Comparison of ENCODE assay signal across 27 cellular contexts in the genomic region with DNA sequence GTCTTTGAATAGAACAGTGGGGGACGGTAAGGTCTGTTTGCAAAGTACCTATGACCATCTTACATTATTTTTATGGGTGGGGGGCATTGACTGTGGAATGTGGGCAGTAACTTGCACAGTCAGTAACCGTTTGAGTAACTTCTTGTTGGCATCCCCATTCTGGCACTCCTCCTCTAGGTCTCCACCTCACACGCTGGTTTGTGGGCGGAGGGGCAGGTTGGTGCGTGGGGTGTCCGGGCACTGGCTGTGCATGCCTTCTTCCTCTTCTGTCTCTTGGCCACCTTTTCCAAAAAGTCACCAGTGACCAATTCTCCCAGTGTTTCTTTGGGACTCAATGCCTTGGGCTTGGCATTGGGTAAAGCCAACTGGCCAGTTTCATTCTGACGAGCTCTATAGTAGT. TPM values are rescaled to one million over a fixed set of nuclear protein-coding genes. Genes with fewer than 3 reads are reported as not detected.
DNase-seq lines count a peak whose midpoint lies in the region; ATAC-seq and TF ChIP-seq lines count a peak whose summit lies in the region.
"Had no signal": no experiment of that assay in that cellular context is flagged by ENCODE, and none has a peak within 500 bp of the region (broad histone marks: within the 10 kb centered on the region; RNA-seq: fewer than 3 reads in every experiment).

No MANE protein-coding gene starts in this region.

- H3K36me3 ChIP-seq in upper lobe of right lung = peaks cover 40% of the 10 kb centered on the region
- H3K36me3 ChIP-seq: prostate gland had no signal

- POLR2A ChIA-PET in activated CD8-positive, alpha-beta T cell treated with anti-CD3 and anti-CD28 coated beads for 36 hours (lab: Charles Lee) = interaction anchor here (0.7 kb wide), 1 partner anchor 10 kb away, joined by 3 read pairs; no protein-coding TSS in a partner anchor

- peaks cover 37% of the 10 kb centered on the region for H3K36me3 Mint-ChIP-seq in activated CD8-positive, alpha-beta T cell treated with anti-CD3 and anti-CD28 coated beads for 36 hours (ENCODE audit: low read depth)
- no peaks in the 10 kb centered on the region for H3K36me3 Mint-ChIP-seq in natural killer cell

- intact Hi-C loops in activated CD8-positive, alpha-beta T cell treated with anti-CD3 and anti-CD28 coated beads for 36 hours (cut with micrococcal nuclease) = no loop called here
- intact Hi-C loops in natural killer cell (cut with micrococcal nuclease) (no loop called here), upper lobe of right lung (cut with DNase I) (no loop called here)

- H3K4me3 Mint-ChIP-seq in activated CD8-positive, alpha-beta T cell treated with anti-CD3 and anti-CD28 coated beads for 36 hours = no peak overlapping the region
- peak overlapping the region; percentile 45 for H3K4me3 Mint-ChIP-seq in natural killer cell
- H3K4me3 Mint-ChIP-seq: B cell; dendritic cell treated with granulocyte-macrophage colony-stimulating factor and Interleukin-4, amounts not matched to agents 40 ng/mL and 50 ng/mL, for 4 days; stimulated activated naive CD8-positive, alpha-beta T cell treated with anti-CD3 and anti-CD28 coated beads, Interleukin-15, Interleukin-2, amounts not matched to agents 100 ng/mL and 50 ng/mL, for 24 hours had no signal

- H3K4me1 ChIP-seq in upper lobe of right lung = no peaks in the 10 kb centered on the region
- H3K4me1 ChIP-seq: foreskin keratinocyte, prostate gland, SJCRH30 had no signal

- peaks cover 41% of the 10 kb centered on the region for H3K4me1 Mint-ChIP-seq in activated CD8-positive, alpha-beta T cell treated with anti-CD3 and anti-CD28 coated beads for 36 hours (ENCODE audit: low read depth)
- peaks cover 70 to 79% of the 10 kb centered on the region in 2 donors for H3K4me1 Mint-ChIP-seq in natural killer cell

- DNase-seq in activated effector memory CD4-positive, alpha-beta T cell treated with anti-CD3 and anti-CD28 coated beads, Interleukin-2, amount 50 U/mL, for 16 hours = peak; percentile 56
- no peak for DNase-seq in activated effector memory CD4-positive, alpha-beta T cell treated with Interleukin-2 at 50 U/mL for 16 hours
- no peak for DNase-seq in activated CD8-positive, alpha-beta T cell treated with anti-CD3 and anti-CD28 coated beads for 36 hours
- DNase-seq in natural killer cell (no peak), upper lobe of right lung (no peak), COLO829 (ENCODE audit: low spot score) (no peak)
- DNase-seq in stimulated activated naive CD4-positive, alpha-beta T cell (lab: John Stamatoyannopoulos, UW) = no peak
- DNase-seq: activated CD8-positive, alpha-beta memory T cell treated with anti-CD3 and anti-CD28 coated beads for 24 hours; foreskin keratinocyte; GDM1; heart right ventricle; Karpas-422; MV-4-11; NCI-H1436 treated with DMSO at 0.1 percent for 48 hours; NCI-H774; SJCRH30; stimulated activated CD4-positive, alpha-beta T cell treated with anti-CD3 and anti-CD28 coated beads, Interleukin-15, amount 100 ng/mL, for 24 hours had no signal

- H3K27ac ChIP-seq in upper lobe of right lung = no peak overlapping the region
- H3K27ac ChIP-seq: ascending aorta, cardiac muscle cell, esophagus muscularis mucosa, foreskin keratinocyte, heart right ventricle, prostate gland, SJCRH30, tibial nerve had no signal

- no peaks in the 10 kb centered on the region for H3K27me3 ChIP-seq in upper lobe of right lung
- H3K27me3 ChIP-seq: ascending aorta, cardiac muscle cell, esophagus muscularis mucosa, foreskin keratinocyte, heart right ventricle, SJCRH30, tibial nerve had no signal

- peak overlapping the region; percentile 59 for H3K27ac Mint-ChIP-seq in activated CD8-positive, alpha-beta T cell treated with anti-CD3 and anti-CD28 coated beads for 36 hours
- peak overlapping the region; percentile 48 to 69 for H3K27ac Mint-ChIP-seq in natural killer cell
- H3K27ac Mint-ChIP-seq: B cell; dendritic cell treated with granulocyte-macrophage colony-stimulating factor and Interleukin-4, amounts not matched to agents 40 ng/mL and 50 ng/mL, for 4 days had no signal

- CTCF ChIA-PET in activated CD8-positive, alpha-beta T cell treated with anti-CD3 and anti-CD28 coated beads for 36 hours (lab: Charles Lee) = no interaction called here

- no peak for ATAC-seq in activated CD8-positive, alpha-beta T cell treated with anti-CD3 and anti-CD28 coated beads for 36 hours
- ATAC-seq in natural killer cell (peak in 1 of 3 donors; percentile 11), upper lobe of right lung (peak; percentile 38), HG02852 (IDR thresholded peaks at IDR 0.05; ENCODE audit: unreplicated experiment) (no peak)
- ATAC-seq: activated naive CD4-positive, alpha-beta T cell treated with anti-CD3 and anti-CD28 coated beads, Interleukin-2, amount 50 U/mL, for 72 hours; foreskin keratinocyte had no signal

- H3K27me3 Mint-ChIP-seq in activated CD8-positive, alpha-beta T cell treated with anti-CD3 and anti-CD28 coated beads for 36 hours = no peaks in the 10 kb centered on the region
- no peaks in the 10 kb centered on the region for H3K27me3 Mint-ChIP-seq in natural killer cell (ENCODE audit: low read depth in 2 of 2)
- H3K27me3 Mint-ChIP-seq: B cell; dendritic cell treated with granulocyte-macrophage colony-stimulating factor and Interleukin-4, amounts not matched to agents 40 ng/mL and 50 ng/mL, for 4 days; stimulated activated naive CD8-positive, alpha-beta T cell treated with anti-CD3 and anti-CD28 coated beads, Interleukin-15, Interleukin-2, amounts not matched to agents 100 ng/mL and 50 ng/mL, for 24 hours had no signal

- no peak for TF ChIP-seq CTCF in activated CD8-positive, alpha-beta T cell treated with anti-CD3 and anti-CD28 coated beads for 36 hours (IDR thresholded peaks at IDR 0.05)
- TF ChIP-seq CTCF in natural killer cell (IDR thresholded peaks at IDR 0.05) = no peak
- TF ChIP-seq CTCF in upper lobe of right lung (IDR thresholded peaks at IDR 0.05) = no peak

- no peaks in the 10 kb centered on the region for H3K9me3 ChIP-seq in upper lobe of right lung
- H3K9me3 ChIP-seq: ascending aorta, esophagus muscularis mucosa, heart right ventricle, prostate gland, SJCRH30, tibial nerve had no signal

- no peaks in the 10 kb centered on the region for H3K9me3 Mint-ChIP-seq in activated CD8-positive, alpha-beta T cell treated with anti-CD3 and anti-CD28 coated beads for 36 hours
- no peaks in the 10 kb centered on the region for H3K9me3 Mint-ChIP-seq in natural killer cell
- H3K9me3 Mint-ChIP-seq: activated naive CD4-positive, alpha-beta T cell treated with anti-CD3 and anti-CD28 coated beads, Interleukin-2, amount 50 U/mL, for 72 hours; dendritic cell treated with granulocyte-macrophage colony-stimulating factor and Interleukin-4, amounts not matched to agents 40 ng/mL and 50 ng/mL, for 4 days; stimulated activated naive CD8-positive, alpha-beta T cell treated with anti-CD3 and anti-CD28 coated beads, Interleukin-15, Interleukin-2, amounts not matched to agents 100 ng/mL and 50 ng/mL, for 24 hours had no signal

- no peak overlapping the region for H3K4me3 ChIP-seq in upper lobe of right lung
- H3K4me3 ChIP-seq: ascending aorta, cardiac muscle cell, esophagus muscularis mucosa, heart right ventricle, prostate gland, SJCRH30, tibial nerve had no signal

RNA-seq across cellular contexts. Expression of a gene that starts 43.6 kb away (rescaled TPM):
- 10 to 100 TPM; 67.8 to 80.6 TPM for total RNA-seq in activated CD8-positive, alpha-beta T cell treated with anti-CD3 and anti-CD28 coated beads for 36 hours
- total RNA-seq in natural killer cell (100 to 1,000 TPM; 309 to 343 (median 340) TPM), upper lobe of right lung (95.8 TPM)
